Comparison of ENCODE assay signal across 23 cellular contexts in genomic region chr5:123448743-123449142, GRCh38. TPM values are rescaled to one million over a fixed set of nuclear protein-coding genes. Genes with fewer than 3 reads are reported as not detected.
DNase-seq lines count a peak whose midpoint lies in the region; ATAC-seq and TF ChIP-seq lines count a peak whose summit lies in the region.
"Had no signal": no experiment of that assay in that cellular context is flagged by ENCODE, and none has a peak within 500 bp of the region (broad histone marks: within the 10 kb centered on the region; RNA-seq: fewer than 3 reads in every experiment).

No MANE protein-coding gene starts in this region.

- H3K36me3 ChIP-seq in mammary epithelial cell (ENCODE audit: insufficient read depth, low read length) = no peaks in the 10 kb centered on the region

- no peaks in the 10 kb centered on the region for H3K36me3 Mint-ChIP-seq in activated naive CD4-positive, alpha-beta T cell treated with anti-CD3 and anti-CD28 coated beads, Interleukin-2, amount 50 U/mL, for 72 hours
- no peaks in the 10 kb centered on the region for H3K36me3 Mint-ChIP-seq in stimulated activated memory B cell treated with anti-CD40 and anti-IgM and Interleukin-4, amounts not matched to agents 10 μg/mL and 1 μg/mL and 100 μg/mL, for 72 hours
- H3K36me3 Mint-ChIP-seq: CD14-positive monocyte had no signal

- in situ Hi-C loops in mammary epithelial cell (cut with MboI; ENCODE audit: low sequenced_read_pairs in 2 of 2) = no loop called here

- H3K27me3 ChIP-seq in mammary epithelial cell (ENCODE audit: insufficient read depth, low read length) = no peaks in the 10 kb centered on the region

- H3K27ac ChIP-seq in mammary epithelial cell (ENCODE audit: insufficient read depth, low read depth, low read length) = no peak overlapping the region
- H3K27ac ChIP-seq: GM23248 had no signal

- WGBS in mammary epithelial cell (ENCODE audit: low coverage, missing lambda C conversion rate) = 90% methylated on average over 6 of the region's 6 CpGs

- dilution Hi-C loops in mammary epithelial cell (cut with HindIII; ENCODE audit: low sequenced_read_pairs) = loop anchor here (5.0 kb wide), 1 partner anchor 39 kb away; no protein-coding TSS in a partner anchor

- DNase-seq in activated naive CD4-positive, alpha-beta T cell treated with anti-CD3 and anti-CD28 coated beads, Interleukin-2, amount 50 U/mL, for 72 hours (ENCODE audit: low spot score in 2 of 2) = no peak
- no peak for DNase-seq in activated naive CD4-positive, alpha-beta T cell treated with anti-CD3 and anti-CD28 coated beads, Interleukin-2, amount 50 U/mL, for 16 hours
- DNase-seq in mammary epithelial cell (no peak), NCI-H82 (lab: John Stamatoyannopoulos, UW) (no peak)
- DNase-seq: GDM1; GM23248; H9; HFFc6; KG1; NCI-H1092 treated with DMSO at 0.1 percent for 48 hours; NCI-H1436 treated with DMSO at 0.1 percent for 48 hours; NCI-H1930; NCI-H2227 treated with DMSO at 0.1 percent for 48 hours; NCI-H510A; NK-92 treated with Interleukin-12 subunit alpha and Interleukin-12 subunit beta, amount 100 ng/mL, for 24 hours; SIG-M5; SK-N-SH had no signal

- no peaks in the 10 kb centered on the region for H3K9me3 Mint-ChIP-seq in activated naive CD4-positive, alpha-beta T cell treated with anti-CD3 and anti-CD28 coated beads, Interleukin-2, amount 50 U/mL, for 72 hours
- no peaks in the 10 kb centered on the region for H3K9me3 Mint-ChIP-seq in stimulated activated memory B cell treated with anti-CD40 and anti-IgM and Interleukin-4, amounts not matched to agents 10 μg/mL and 1 μg/mL and 100 μg/mL, for 72 hours
- H3K9me3 Mint-ChIP-seq: H9, HFFc6 had no signal

- no peak overlapping the region for H3K4me3 ChIP-seq in mammary epithelial cell (replicated peaks in 1 of 3; ENCODE audit: insufficient read depth in 1 of 3, low read depth in 2 of 3, low read length in 3 of 3)
- H3K4me3 ChIP-seq: GM23248 had no signal

- no peak for ATAC-seq in activated naive CD4-positive, alpha-beta T cell treated with anti-CD3 and anti-CD28 coated beads, Interleukin-2, amount 50 U/mL, for 72 hours
- ATAC-seq in GM19463 (IDR thresholded peaks at IDR 0.05; ENCODE audit: unreplicated experiment) (peak; percentile 0), HG03159 (IDR thresholded peaks at IDR 0.05; ENCODE audit: unreplicated experiment) (no peak)
- ATAC-seq in stimulated activated memory B cell treated with anti-CD40 and anti-IgM and Interleukin-4, amounts not matched to agents 10 μg/mL and 1 μg/mL and 100 μg/mL, for 72 hours = no peak
- ATAC-seq: Panc1 had no signal

- H3K4me1 Mint-ChIP-seq in stimulated activated memory B cell treated with anti-CD40 and anti-IgM and Interleukin-4, amounts not matched to agents 10 μg/mL and 1 μg/mL and 100 μg/mL, for 72 hours = peaks cover 27% of the 10 kb centered on the region

- H3K9ac ChIP-seq in mammary epithelial cell (ENCODE audit: insufficient read depth, low read length) = no peak overlapping the region
- H3K9ac ChIP-seq: GM23248, SK-N-SH had no signal

- no peaks in the 10 kb centered on the region for H3K4me1 ChIP-seq in mammary epithelial cell (ENCODE audit: insufficient read depth, low read length)

- H3K79me2 ChIP-seq in mammary epithelial cell (ENCODE audit: insufficient read depth, low read length) = no peaks in the 10 kb centered on the region

- H3K4me3 Mint-ChIP-seq in stimulated activated memory B cell treated with anti-CD40 and anti-IgM and Interleukin-4, amounts not matched to agents 10 μg/mL and 1 μg/mL and 100 μg/mL, for 72 hours = no peak overlapping the region
- H3K4me3 Mint-ChIP-seq: CD14-positive monocyte, H9, HFFc6 had no signal

- CTCF ChIA-PET in mammary epithelial cell (lab: Charles Lee; ENCODE audit: low non-redundant PET) = no interaction called here

- H3K27me3 Mint-ChIP-seq in stimulated activated memory B cell treated with anti-CD40 and anti-IgM and Interleukin-4, amounts not matched to agents 10 μg/mL and 1 μg/mL and 100 μg/mL, for 72 hours = no peaks in the 10 kb centered on the region

- H4K20me1 ChIP-seq in mammary epithelial cell (ENCODE audit: insufficient read depth, low read length) = no peaks in the 10 kb centered on the region

- H3K4me2 ChIP-seq in mammary epithelial cell (ENCODE audit: insufficient read depth, low read depth, low read length) = no peak overlapping the region
- H3K4me2 ChIP-seq: SK-N-SH had no signal

- H3K9me3 ChIP-seq in mammary epithelial cell (replicated peaks; ENCODE audit: insufficient read depth, low read length) = no peaks in the 10 kb centered on the region
- H3K9me3 ChIP-seq: SK-N-SH had no signal

- H3K27ac Mint-ChIP-seq in activated naive CD4-positive, alpha-beta T cell treated with anti-CD3 and anti-CD28 coated beads, Interleukin-2, amount 50 U/mL, for 72 hours = peak overlapping the region; percentile 4 to 80
- H3K27ac Mint-ChIP-seq in stimulated activated memory B cell treated with anti-CD40 and anti-IgM and Interleukin-4, amounts not matched to agents 10 μg/mL and 1 μg/mL and 100 μg/mL, for 72 hours = peak overlapping the region; percentile 72
- H3K27ac Mint-ChIP-seq: B cell, CD14-positive monocyte, H9, HFFc6 had no signal

- TF ChIP-seq CTCF in mammary epithelial cell (conservative IDR thresholded peaks at IDR 0.05 in 1 of 2, IDR thresholded peaks at IDR 0.05 in 1 of 2; ENCODE audit: extremely low read depth in 1 of 2, insufficient read depth in 1 of 2, low read depth in 1 of 2, low read length in 2 of 2) = no peak

- peak overlapping the region; percentile 8 for H2AFZ ChIP-seq in mammary epithelial cell (ENCODE audit: low read depth, low read length)
- H2AFZ ChIP-seq: GM23248 had no signal

- no TSS peak for BruUV-seq in mammary epithelial cell (replicated peaks; lab: Mats Ljungman, UMichigan)

- intact Hi-C loops in mammary epithelial cell (cut with micrococcal nuclease) = no loop called here

RNA-seq across cellular contexts. Expression of gene CEP120, which starts 25.5 kb away (rescaled TPM):
- 10 to 100 TPM; 24.5 to 34.2 TPM for total RNA-seq in activated naive CD4-positive, alpha-beta T cell treated with anti-CD3 and anti-CD28 coated beads, Interleukin-2, amount 50 U/mL, for 72 hours
- 10 to 100 TPM; 20.7 to 24.6 TPM for total RNA-seq in mammary epithelial cell
- polyA plus RNA-seq in mammary epithelial cell = 14.7 TPM
- polyA minus RNA-seq in mammary epithelial cell = 48.6 TPM
